Comparison of ENCODE assay signal across 3 cellular contexts in the genomic region with DNA sequence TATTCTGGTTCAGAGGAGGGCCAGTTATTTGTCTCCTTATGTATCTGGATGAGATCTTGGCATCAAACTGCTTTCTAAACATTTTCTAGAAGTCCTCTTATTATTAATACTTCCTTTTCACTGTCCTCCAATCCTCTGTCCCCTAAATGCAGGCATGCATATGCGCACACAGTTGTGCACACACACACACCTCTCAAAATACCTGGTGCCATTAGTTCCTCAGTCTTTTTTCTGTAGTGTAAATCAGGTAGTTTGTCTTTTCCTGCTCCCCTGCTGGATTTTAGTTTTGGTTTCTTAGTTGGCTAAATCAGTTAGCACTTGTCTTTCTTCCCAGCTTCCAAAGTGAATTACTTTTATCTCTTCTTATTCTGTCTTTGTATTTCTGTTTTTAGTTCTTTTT.
TF ChIP-seq lines count a peak whose summit lies in the region.

No MANE protein-coding gene starts in this region.

TF ChIP-seq in GM23338, 12 proteins besides CTCF, POLR2A, EP300 and RAD21 (continues in another document):
- TF ChIP-seq POLR2AphosphoS5 (IDR thresholded peaks at IDR 0.05; ENCODE audit: low read depth) (no peak), ZNF114 (CRISPR knock-in tag; IDR thresholded peaks at IDR 0.05) (no peak), JUNB (IDR thresholded peaks at IDR 0.05; ENCODE audit: unreplicated experiment) (no peak), EZH2 (IDR thresholded peaks at IDR 0.05; ENCODE audit: low read depth, unreplicated experiment) (no peak), STAT1 (IDR thresholded peaks at IDR 0.05; ENCODE audit: unreplicated experiment) (no peak), ZNF331 (CRISPR knock-in tag; IDR thresholded peaks at IDR 0.05; ENCODE audit: low read depth) (no peak), NANOG (IDR thresholded peaks at IDR 0.05; ENCODE audit: borderline replicate concordance) (no peak; the same call in 1 of the 2 replicates)
- TF ChIP-seq, protein P1, sequence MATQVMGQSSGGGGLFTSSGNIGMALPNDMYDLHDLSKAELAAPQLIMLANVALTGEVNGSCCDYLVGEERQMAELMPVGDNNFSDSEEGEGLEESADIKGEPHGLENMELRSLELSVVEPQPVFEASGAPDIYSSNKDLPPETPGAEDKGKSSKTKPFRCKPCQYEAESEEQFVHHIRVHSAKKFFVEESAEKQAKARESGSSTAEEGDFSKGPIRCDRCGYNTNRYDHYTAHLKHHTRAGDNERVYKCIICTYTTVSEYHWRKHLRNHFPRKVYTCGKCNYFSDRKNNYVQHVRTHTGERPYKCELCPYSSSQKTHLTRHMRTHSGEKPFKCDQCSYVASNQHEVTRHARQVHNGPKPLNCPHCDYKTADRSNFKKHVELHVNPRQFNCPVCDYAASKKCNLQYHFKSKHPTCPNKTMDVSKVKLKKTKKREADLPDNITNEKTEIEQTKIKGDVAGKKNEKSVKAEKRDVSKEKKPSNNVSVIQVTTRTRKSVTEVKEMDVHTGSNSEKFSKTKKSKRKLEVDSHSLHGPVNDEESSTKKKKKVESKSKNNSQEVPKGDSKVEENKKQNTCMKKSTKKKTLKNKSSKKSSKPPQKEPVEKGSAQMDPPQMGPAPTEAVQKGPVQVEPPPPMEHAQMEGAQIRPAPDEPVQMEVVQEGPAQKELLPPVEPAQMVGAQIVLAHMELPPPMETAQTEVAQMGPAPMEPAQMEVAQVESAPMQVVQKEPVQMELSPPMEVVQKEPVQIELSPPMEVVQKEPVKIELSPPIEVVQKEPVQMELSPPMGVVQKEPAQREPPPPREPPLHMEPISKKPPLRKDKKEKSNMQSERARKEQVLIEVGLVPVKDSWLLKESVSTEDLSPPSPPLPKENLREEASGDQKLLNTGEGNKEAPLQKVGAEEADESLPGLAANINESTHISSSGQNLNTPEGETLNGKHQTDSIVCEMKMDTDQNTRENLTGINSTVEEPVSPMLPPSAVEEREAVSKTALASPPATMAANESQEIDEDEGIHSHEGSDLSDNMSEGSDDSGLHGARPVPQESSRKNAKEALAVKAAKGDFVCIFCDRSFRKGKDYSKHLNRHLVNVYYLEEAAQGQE (IDR thresholded peaks at IDR 0.05; ENCODE audit: unreplicated experiment) = no peak

TF ChIP-seq in H1, 55 proteins besides CTCF, POLR2A, EP300 and RAD21:
- TF ChIP-seq MAFK (IDR thresholded peaks at IDR 0.05; ENCODE audit: low read depth, low read length) (no peak), BCL11A (IDR thresholded peaks at IDR 0.05; ENCODE audit: low read depth in 2 of 2, low read length in 2 of 2) (no peak), YY1 (IDR thresholded peaks at IDR 0.05; ENCODE audit: low read depth, low read length) (no peak), POU5F1 (IDR thresholded peaks at IDR 0.05; ENCODE audit: low read depth, low read length) (no peak), NRF1 (IDR thresholded peaks at IDR 0.05; ENCODE audit: low read depth, low read length) (no peak), EZH2 (IDR thresholded peaks at IDR 0.05; ENCODE audit: low read depth, low read length, severe bottlenecking) (no peak), ZNF274 (IDR thresholded peaks at IDR 0.05; ENCODE audit: borderline replicate concordance, extremely low read depth, low read length) (no peak), EGR1 (IDR thresholded peaks at IDR 0.05; ENCODE audit: borderline replicate concordance, low read depth, low read length) (no peak), SUZ12 (IDR thresholded peaks at IDR 0.05; ENCODE audit: low read length) (no peak)
- TF ChIP-seq, protein P2, sequence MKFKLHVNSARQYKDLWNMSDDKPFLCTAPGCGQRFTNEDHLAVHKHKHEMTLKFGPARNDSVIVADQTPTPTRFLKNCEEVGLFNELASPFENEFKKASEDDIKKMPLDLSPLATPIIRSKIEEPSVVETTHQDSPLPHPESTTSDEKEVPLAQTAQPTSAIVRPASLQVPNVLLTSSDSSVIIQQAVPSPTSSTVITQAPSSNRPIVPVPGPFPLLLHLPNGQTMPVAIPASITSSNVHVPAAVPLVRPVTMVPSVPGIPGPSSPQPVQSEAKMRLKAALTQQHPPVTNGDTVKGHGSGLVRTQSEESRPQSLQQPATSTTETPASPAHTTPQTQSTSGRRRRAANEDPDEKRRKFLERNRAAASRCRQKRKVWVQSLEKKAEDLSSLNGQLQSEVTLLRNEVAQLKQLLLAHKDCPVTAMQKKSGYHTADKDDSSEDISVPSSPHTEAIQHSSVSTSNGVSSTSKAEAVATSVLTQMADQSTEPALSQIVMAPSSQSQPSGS (IDR thresholded peaks at IDR 0.05; ENCODE audit: low read length) = no peak

TF ChIP-seq in HepG2, 621 proteins besides CTCF, POLR2A, EP300 and RAD21:
- no peak for TF ChIP-seq MAFK (conservative IDR thresholded peaks at IDR 0.05 in 1 of 2, IDR thresholded peaks at IDR 0.05 in 1 of 2; ENCODE audit: low read length in 2 of 2)
- no peak for TF ChIP-seq ZNF20 (CRISPR knock-in tag; IDR thresholded peaks at IDR 0.05)
- no peak for TF ChIP-seq MEIS2 (CRISPR knock-in tag; IDR thresholded peaks at IDR 0.05)
- TF ChIP-seq STAG1 (CRISPR knock-in tag; IDR thresholded peaks at IDR 0.05) = no peak
- TF ChIP-seq RELA (CRISPR knock-in tag; IDR thresholded peaks at IDR 0.05) = no peak
- no peak for TF ChIP-seq MAZ (IDR thresholded peaks at IDR 0.05; ENCODE audit: borderline replicate concordance, low read depth, low read length)
- no peak for TF ChIP-seq MAZ (CRISPR knock-in tag; IDR thresholded peaks at IDR 0.05; ENCODE audit: low read depth)
- no peak for TF ChIP-seq MZF1 (CRISPR knock-in tag; IDR thresholded peaks at IDR 0.05; ENCODE audit: borderline replicate concordance)
- TF ChIP-seq GATA4 (IDR thresholded peaks at IDR 0.05; ENCODE audit: borderline replicate concordance, low read depth) = no peak
- TF ChIP-seq GPN1 (CRISPR knock-in tag; IDR thresholded peaks at IDR 0.05; ENCODE audit: borderline replicate concordance) = no peak
- TF ChIP-seq NFE2L2 (IDR thresholded peaks at IDR 0.05; ENCODE audit: low read length) = no peak
- no peak for TF ChIP-seq ZNF143 (CRISPR knock-in tag; IDR thresholded peaks at IDR 0.05)
- TF ChIP-seq ZNF256 (CRISPR knock-in tag; conservative IDR thresholded peaks at IDR 0.05) = no peak
- no peak for TF ChIP-seq RFX1 (IDR thresholded peaks at IDR 0.05)
- no peak for TF ChIP-seq ZNF337 (CRISPR knock-in tag; IDR thresholded peaks at IDR 0.05; ENCODE audit: borderline replicate concordance, low read depth)
- TF ChIP-seq, protein P3, sequence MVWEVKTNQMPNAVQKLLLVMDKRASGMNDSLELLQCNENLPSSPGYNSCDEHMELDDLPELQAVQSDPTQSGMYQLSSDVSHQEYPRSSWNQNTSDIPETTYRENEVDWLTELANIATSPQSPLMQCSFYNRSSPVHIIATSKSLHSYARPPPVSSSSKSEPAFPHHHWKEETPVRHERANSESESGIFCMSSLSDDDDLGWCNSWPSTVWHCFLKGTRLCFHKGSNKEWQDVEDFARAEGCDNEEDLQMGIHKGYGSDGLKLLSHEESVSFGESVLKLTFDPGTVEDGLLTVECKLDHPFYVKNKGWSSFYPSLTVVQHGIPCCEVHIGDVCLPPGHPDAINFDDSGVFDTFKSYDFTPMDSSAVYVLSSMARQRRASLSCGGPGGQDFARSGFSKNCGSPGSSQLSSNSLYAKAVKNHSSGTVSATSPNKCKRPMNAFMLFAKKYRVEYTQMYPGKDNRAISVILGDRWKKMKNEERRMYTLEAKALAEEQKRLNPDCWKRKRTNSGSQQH (CRISPR knock-in tag; IDR thresholded peaks at IDR 0.05; ENCODE audit: low read depth) = no peak
